Comparison of ENCODE assay signal across 1 cellular context in the genomic region with DNA sequence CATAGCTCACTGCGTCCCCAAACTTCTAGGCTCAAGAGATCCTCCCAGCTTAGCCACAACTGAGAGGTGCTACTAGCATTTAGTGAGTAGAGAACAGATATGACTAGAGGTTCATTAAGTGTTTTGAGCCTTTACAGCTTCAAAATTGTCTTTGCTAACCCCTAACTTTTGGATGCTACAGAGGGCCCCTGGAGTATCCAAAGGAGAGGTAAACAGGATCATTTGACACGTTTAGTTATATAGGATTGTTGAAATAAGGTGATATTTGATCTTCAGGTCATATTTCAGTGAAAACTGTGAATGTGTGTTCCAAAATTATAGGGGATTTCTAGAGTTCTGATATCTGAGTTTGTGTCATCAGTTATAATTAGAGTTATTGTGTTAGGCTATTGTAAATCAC.
TF ChIP-seq lines count a peak whose summit lies in the region.

No MANE protein-coding gene starts in this region.

TF ChIP-seq in GM23338, 12 proteins besides CTCF, POLR2A, EP300 and RAD21 (continued from another document):
- TF ChIP-seq, protein P1, sequence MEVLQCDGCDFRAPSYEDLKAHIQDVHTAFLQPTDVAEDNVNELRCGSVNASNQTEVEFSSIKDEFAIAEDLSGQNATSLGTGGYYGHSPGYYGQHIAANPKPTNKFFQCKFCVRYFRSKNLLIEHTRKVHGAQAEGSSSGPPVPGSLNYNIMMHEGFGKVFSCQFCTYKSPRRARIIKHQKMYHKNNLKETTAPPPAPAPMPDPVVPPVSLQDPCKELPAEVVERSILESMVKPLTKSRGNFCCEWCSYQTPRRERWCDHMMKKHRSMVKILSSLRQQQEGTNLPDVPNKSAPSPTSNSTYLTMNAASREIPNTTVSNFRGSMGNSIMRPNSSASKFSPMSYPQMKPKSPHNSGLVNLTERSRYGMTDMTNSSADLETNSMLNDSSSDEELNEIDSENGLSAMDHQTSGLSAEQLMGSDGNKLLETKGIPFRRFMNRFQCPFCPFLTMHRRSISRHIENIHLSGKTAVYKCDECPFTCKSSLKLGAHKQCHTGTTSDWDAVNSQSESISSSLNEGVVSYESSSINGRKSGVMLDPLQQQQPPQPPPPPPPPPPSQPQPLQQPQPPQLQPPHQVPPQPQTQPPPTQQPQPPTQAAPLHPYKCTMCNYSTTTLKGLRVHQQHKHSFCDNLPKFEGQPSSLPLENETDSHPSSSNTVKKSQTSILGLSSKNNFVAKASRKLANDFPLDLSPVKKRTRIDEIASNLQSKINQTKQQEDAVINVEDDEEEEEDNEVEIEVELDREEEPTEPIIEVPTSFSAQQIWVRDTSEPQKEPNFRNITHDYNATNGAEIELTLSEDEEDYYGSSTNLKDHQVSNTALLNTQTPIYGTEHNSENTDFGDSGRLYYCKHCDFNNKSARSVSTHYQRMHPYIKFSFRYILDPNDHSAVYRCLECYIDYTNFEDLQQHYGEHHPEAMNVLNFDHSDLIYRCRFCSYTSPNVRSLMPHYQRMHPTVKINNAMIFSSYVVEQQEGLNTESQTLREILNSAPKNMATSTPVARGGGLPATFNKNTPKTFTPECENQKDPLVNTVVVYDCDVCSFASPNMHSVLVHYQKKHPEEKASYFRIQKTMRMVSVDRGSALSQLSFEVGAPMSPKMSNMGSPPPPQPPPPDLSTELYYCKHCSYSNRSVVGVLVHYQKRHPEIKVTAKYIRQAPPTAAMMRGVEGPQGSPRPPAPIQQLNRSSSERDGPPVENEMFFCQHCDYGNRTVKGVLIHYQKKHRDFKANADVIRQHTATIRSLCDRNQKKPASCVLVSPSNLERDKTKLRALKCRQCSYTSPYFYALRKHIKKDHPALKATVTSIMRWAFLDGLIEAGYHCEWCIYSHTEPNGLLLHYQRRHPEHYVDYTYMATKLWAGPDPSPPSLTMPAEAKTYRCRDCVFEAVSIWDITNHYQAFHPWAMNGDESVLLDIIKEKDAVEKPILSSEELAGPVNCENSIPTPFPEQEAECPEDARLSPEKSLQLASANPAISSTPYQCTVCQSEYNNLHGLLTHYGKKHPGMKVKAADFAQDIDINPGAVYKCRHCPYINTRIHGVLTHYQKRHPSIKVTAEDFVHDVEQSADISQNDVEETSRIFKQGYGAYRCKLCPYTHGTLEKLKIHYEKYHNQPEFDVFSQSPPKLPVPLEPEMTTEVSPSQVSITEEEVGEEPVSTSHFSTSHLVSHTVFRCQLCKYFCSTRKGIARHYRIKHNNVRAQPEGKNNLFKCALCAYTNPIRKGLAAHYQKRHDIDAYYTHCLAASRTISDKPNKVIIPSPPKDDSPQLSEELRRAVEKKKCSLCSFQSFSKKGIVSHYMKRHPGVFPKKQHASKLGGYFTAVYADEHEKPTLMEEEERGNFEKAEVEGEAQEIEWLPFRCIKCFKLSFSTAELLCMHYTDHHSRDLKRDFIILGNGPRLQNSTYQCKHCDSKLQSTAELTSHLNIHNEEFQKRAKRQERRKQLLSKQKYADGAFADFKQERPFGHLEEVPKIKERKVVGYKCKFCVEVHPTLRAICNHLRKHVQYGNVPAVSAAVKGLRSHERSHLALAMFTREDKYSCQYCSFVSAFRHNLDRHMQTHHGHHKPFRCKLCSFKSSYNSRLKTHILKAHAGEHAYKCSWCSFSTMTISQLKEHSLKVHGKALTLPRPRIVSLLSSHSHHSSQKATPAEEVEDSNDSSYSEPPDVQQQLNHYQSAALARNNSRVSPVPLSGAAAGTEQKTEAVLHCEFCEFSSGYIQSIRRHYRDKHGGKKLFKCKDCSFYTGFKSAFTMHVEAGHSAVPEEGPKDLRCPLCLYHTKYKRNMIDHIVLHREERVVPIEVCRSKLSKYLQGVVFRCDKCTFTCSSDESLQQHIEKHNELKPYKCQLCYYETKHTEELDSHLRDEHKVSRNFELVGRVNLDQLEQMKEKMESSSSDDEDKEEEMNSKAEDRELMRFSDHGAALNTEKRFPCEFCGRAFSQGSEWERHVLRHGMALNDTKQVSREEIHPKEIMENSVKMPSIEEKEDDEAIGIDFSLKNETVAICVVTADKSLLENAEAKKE (CRISPR knock-in tag; IDR thresholded peaks at IDR 0.05), result no peak
- no peak for TF ChIP-seq STAT1 (IDR thresholded peaks at IDR 0.05; ENCODE audit: unreplicated experiment)
- no peak for TF ChIP-seq POLR2AphosphoS5 (IDR thresholded peaks at IDR 0.05; ENCODE audit: low read depth)
- TF ChIP-seq, protein P2, sequence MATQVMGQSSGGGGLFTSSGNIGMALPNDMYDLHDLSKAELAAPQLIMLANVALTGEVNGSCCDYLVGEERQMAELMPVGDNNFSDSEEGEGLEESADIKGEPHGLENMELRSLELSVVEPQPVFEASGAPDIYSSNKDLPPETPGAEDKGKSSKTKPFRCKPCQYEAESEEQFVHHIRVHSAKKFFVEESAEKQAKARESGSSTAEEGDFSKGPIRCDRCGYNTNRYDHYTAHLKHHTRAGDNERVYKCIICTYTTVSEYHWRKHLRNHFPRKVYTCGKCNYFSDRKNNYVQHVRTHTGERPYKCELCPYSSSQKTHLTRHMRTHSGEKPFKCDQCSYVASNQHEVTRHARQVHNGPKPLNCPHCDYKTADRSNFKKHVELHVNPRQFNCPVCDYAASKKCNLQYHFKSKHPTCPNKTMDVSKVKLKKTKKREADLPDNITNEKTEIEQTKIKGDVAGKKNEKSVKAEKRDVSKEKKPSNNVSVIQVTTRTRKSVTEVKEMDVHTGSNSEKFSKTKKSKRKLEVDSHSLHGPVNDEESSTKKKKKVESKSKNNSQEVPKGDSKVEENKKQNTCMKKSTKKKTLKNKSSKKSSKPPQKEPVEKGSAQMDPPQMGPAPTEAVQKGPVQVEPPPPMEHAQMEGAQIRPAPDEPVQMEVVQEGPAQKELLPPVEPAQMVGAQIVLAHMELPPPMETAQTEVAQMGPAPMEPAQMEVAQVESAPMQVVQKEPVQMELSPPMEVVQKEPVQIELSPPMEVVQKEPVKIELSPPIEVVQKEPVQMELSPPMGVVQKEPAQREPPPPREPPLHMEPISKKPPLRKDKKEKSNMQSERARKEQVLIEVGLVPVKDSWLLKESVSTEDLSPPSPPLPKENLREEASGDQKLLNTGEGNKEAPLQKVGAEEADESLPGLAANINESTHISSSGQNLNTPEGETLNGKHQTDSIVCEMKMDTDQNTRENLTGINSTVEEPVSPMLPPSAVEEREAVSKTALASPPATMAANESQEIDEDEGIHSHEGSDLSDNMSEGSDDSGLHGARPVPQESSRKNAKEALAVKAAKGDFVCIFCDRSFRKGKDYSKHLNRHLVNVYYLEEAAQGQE (IDR thresholded peaks at IDR 0.05; ENCODE audit: unreplicated experiment), result no peak
- TF ChIP-seq EZH2phosphoT487 (IDR thresholded peaks at IDR 0.05; ENCODE audit: unreplicated experiment), result no peak
- no peak for TF ChIP-seq CREB1 (CRISPR knock-in tag; IDR thresholded peaks at IDR 0.05; ENCODE audit: low read depth)
- no peak for TF ChIP-seq ZNF331 (CRISPR knock-in tag; IDR thresholded peaks at IDR 0.05; ENCODE audit: low read depth)
